ENCODE assay signal across 21 cellular contexts in genomic region chr14:65723348-65723747, GRCh38.
DNase-seq lines count a peak whose midpoint lies in the region; ATAC-seq and TF ChIP-seq lines count a peak whose summit lies in the region.
"Had no signal": no experiment of that assay in that cellular context is flagged by ENCODE, and none has a peak within 500 bp of the region (broad histone marks: within the 10 kb centered on the region; RNA-seq: fewer than 3 reads in every experiment).

No MANE protein-coding gene starts in this region.

- no peaks in the 10 kb centered on the region for H3K27me3 ChIP-seq in CD4-positive, alpha-beta memory T cell (ENCODE audit: insufficient read depth, low read length)
- H3K27me3 ChIP-seq in vagina = no peaks in the 10 kb centered on the region
- H3K27me3 ChIP-seq: brain microvascular endothelial cell, colonic mucosa, neutrophil, SJCRH30, suprapubic skin had no signal

- TF ChIP-seq POLR2A in vagina (IDR thresholded peaks at IDR 0.05) = no peak

- no peaks in the 10 kb centered on the region for H3K9me3 ChIP-seq in CD4-positive, alpha-beta memory T cell (ENCODE audit: control insufficient read depth in 1 of 2, low read length in 2 of 2)
- H3K9me3 ChIP-seq in OCI-LY7 (ENCODE audit: low read length) (peaks cover 29% of the 10 kb centered on the region), vagina (no peaks in the 10 kb centered on the region)
- H3K9me3 ChIP-seq: colonic mucosa, neutrophil, prostate gland, SJCRH30 had no signal

- H4K20me1 ChIP-seq in OCI-LY7 (ENCODE audit: insufficient read depth, low read length) = no peaks in the 10 kb centered on the region

- no peak overlapping the region for H2AFZ ChIP-seq in OCI-LY7 (ENCODE audit: low read length)
- H2AFZ ChIP-seq: PC-9 had no signal

- H3K27ac ChIP-seq in CD4-positive, alpha-beta memory T cell (ENCODE audit: low read depth, low read length) = no peak overlapping the region
- H3K27ac ChIP-seq in OCI-LY7 (ENCODE audit: low read depth, low read length, poor library complexity, severe bottlenecking) (peak overlapping the region; percentile 70), vagina (no peak overlapping the region)
- H3K27ac ChIP-seq: brain microvascular endothelial cell, colonic mucosa, neutrophil, PC-9, prostate gland, SJCRH30, suprapubic skin, VCaP had no signal

- no peaks in the 10 kb centered on the region for H3K36me3 ChIP-seq in CD4-positive, alpha-beta memory T cell (ENCODE audit: insufficient read depth, low read length)
- H3K36me3 ChIP-seq in OCI-LY7 (ENCODE audit: insufficient read depth, low read length) (peaks cover 96% of the 10 kb centered on the region), vagina (peaks cover 0 to 9% of the 10 kb centered on the region in 2 donors)
- H3K36me3 ChIP-seq: brain microvascular endothelial cell, colonic mucosa, neutrophil, prostate gland, SJCRH30 had no signal

- H3K4me1 Mint-ChIP-seq in CD4-positive, alpha-beta memory T cell = peaks cover 9 to 35% (median 26%) of the 10 kb centered on the region in 4 donors
- peaks cover 16% of the 10 kb centered on the region for H3K4me1 Mint-ChIP-seq in activated naive CD8-positive, alpha-beta T cell treated with anti-CD3 and anti-CD28 coated beads, Interleukin-2, amount 50 U/mL, for 24 hours

- intact Hi-C loops in CD4-positive, alpha-beta memory T cell (cut with micrococcal nuclease) = no loop called here
- intact Hi-C loops in OCI-LY7 (cut with micrococcal nuclease; ENCODE audit: unreplicated experiment) (no loop called here), vagina (cut with DNase I) (no loop called here)

- no peak for ATAC-seq in activated naive CD8-positive, alpha-beta T cell treated with anti-CD3 and anti-CD28 coated beads, Interleukin-2, amount 50 U/mL, for 24 hours
- no peak for ATAC-seq in HG02759 (IDR thresholded peaks at IDR 0.05; ENCODE audit: unreplicated experiment)
- ATAC-seq: T-helper 17 cell had no signal

- TF ChIP-seq CTCF in GM12865 (IDR thresholded peaks at IDR 0.05; ENCODE audit: insufficient read depth, low read depth, low read length, missing control alignments) (no peak), OCI-LY7 (conservative IDR thresholded peaks at IDR 0.05; ENCODE audit: low read length) (no peak), vagina (IDR thresholded peaks at IDR 0.05) (no peak)

- H3K4me2 ChIP-seq in OCI-LY7 (ENCODE audit: low read length) = peak overlapping the region; percentile 54
- H3K4me2 ChIP-seq: PC-9 had no signal

- BruUV-seq in OCI-LY7 (replicated peaks; lab: Mats Ljungman, UMichigan) = no TSS peak

- peaks cover 1 to 12% (median 6%) of the 10 kb centered on the region in 8 donors for H3K9me3 Mint-ChIP-seq in CD4-positive, alpha-beta memory T cell
- H3K9me3 Mint-ChIP-seq in activated naive CD8-positive, alpha-beta T cell treated with anti-CD3 and anti-CD28 coated beads, Interleukin-2, amount 50 U/mL, for 24 hours = peaks cover 18% of the 10 kb centered on the region
- H3K9me3 Mint-ChIP-seq: activated T-cell treated with anti-CD3 and anti-CD28 coated beads, Interleukin-2, amount 50 U/mL, for 24 hours had no signal

- H3K27me3 Mint-ChIP-seq in CD4-positive, alpha-beta memory T cell = no peaks in the 10 kb centered on the region
- H3K27me3 Mint-ChIP-seq in activated naive CD8-positive, alpha-beta T cell treated with anti-CD3 and anti-CD28 coated beads, Interleukin-2, amount 50 U/mL, for 24 hours = no peaks in the 10 kb centered on the region
- H3K27me3 Mint-ChIP-seq: activated T-cell treated with anti-CD3 and anti-CD28 coated beads, Interleukin-2, amount 50 U/mL, for 24 hours; T-helper 17 cell had no signal

- H3K4me3 ChIP-seq in CD4-positive, alpha-beta memory T cell (ENCODE audit: low read length in 2 of 2) = no peak overlapping the region
- H3K4me3 ChIP-seq in GM12865 (ENCODE audit: low read depth, low read length) (no peak overlapping the region), OCI-LY7 (ENCODE audit: low read depth, low read length, poor library complexity, severe bottlenecking) (peak overlapping the region; percentile 30), vagina (no peak overlapping the region)
- H3K4me3 ChIP-seq: colonic mucosa, PC-9, prostate gland, SJCRH30, suprapubic skin had no signal

- DNase-seq in CD4-positive, alpha-beta memory T cell = no peak
- DNase-seq in GM12865 (ENCODE audit: low read depth) = peak; percentile 61
- peak; percentile 55 for DNase-seq in OCI-LY7 (ENCODE audit: low spot score)
- no peak for DNase-seq in activated naive CD8-positive, alpha-beta T cell treated with anti-CD3 and anti-CD28 coated beads, Interleukin-2, amount 50 U/mL, for 24 hours
- no peak for DNase-seq in mesenteric fat pad (ENCODE audit: low spot score)
- DNase-seq in vagina (ENCODE audit: extremely low spot score in 2 of 2) = no peak
- DNase-seq: activated CD4-positive, alpha-beta T cell treated with anti-CD3 and anti-CD28 coated beads, Interleukin-2, amount 50 U/mL, for 48 hours; activated T-cell treated with anti-CD3 and anti-CD28 coated beads, Interleukin-2, amount 50 U/mL, for 24 hours; brain microvascular endothelial cell; colonic mucosa; NCI-H1092 treated with DMSO at 0.1 percent for 48 hours; NCI-H2081; NCI-H82; PC-9; SJCRH30; T-helper 17 cell had no signal

- no peaks in the 10 kb centered on the region for H3K9me2 ChIP-seq in OCI-LY7 (ENCODE audit: insufficient read depth, low read length)

- peaks cover 17% of the 10 kb centered on the region; the same call in 1 of the 2 replicates for H3K79me2 ChIP-seq in OCI-LY7 (ENCODE audit: insufficient read depth, low read depth, low read length)

- peaks cover 17% of the 10 kb centered on the region for H3K4me1 ChIP-seq in CD4-positive, alpha-beta memory T cell (ENCODE audit: insufficient read depth, low read length)
- H3K4me1 ChIP-seq in OCI-LY7 (ENCODE audit: insufficient read depth, low read length, poor library complexity, severe bottlenecking) (peaks cover 29% of the 10 kb centered on the region), vagina (no peaks in the 10 kb centered on the region)
- H3K4me1 ChIP-seq: colonic mucosa, prostate gland, SJCRH30, suprapubic skin had no signal

- peak overlapping the region in 6 of 7 donors; percentile 20 to 78 (median 44) for H3K27ac Mint-ChIP-seq in CD4-positive, alpha-beta memory T cell
- H3K27ac Mint-ChIP-seq in activated naive CD8-positive, alpha-beta T cell treated with anti-CD3 and anti-CD28 coated beads, Interleukin-2, amount 50 U/mL, for 24 hours = no peak overlapping the region
- H3K27ac Mint-ChIP-seq: activated T-cell treated with anti-CD3 and anti-CD28 coated beads, Interleukin-2, amount 50 U/mL, for 24 hours; T-helper 17 cell had no signal

- peak overlapping the region in 1 of 8 donors; percentile 15 for H3K4me3 Mint-ChIP-seq in CD4-positive, alpha-beta memory T cell
- H3K4me3 Mint-ChIP-seq in activated naive CD8-positive, alpha-beta T cell treated with anti-CD3 and anti-CD28 coated beads, Interleukin-2, amount 50 U/mL, for 24 hours = peak overlapping the region; percentile 1
- H3K4me3 Mint-ChIP-seq: activated T-cell treated with anti-CD3 and anti-CD28 coated beads, Interleukin-2, amount 50 U/mL, for 24 hours; T-helper 17 cell had no signal

- CTCF ChIA-PET in CD4-positive, alpha-beta memory T cell (lab: Charles Lee; ENCODE audit: partially characterized antibody) = no interaction called here
- CTCF ChIA-PET in OCI-LY7 (lab: Charles Lee; ENCODE audit: unreplicated experiment) = no interaction called here

- peaks cover 65 to 71% of the 10 kb centered on the region in 2 donors for H3K36me3 Mint-ChIP-seq in CD4-positive, alpha-beta memory T cell
- H3K36me3 Mint-ChIP-seq in activated naive CD8-positive, alpha-beta T cell treated with anti-CD3 and anti-CD28 coated beads, Interleukin-2, amount 50 U/mL, for 24 hours (ENCODE audit: low read depth) = peaks cover 66% of the 10 kb centered on the region

- POLR2A ChIA-PET in CD4-positive, alpha-beta memory T cell (lab: Charles Lee; ENCODE audit: partially characterized antibody) = no interaction called here
- POLR2A ChIA-PET in OCI-LY7 (lab: Charles Lee) = interaction anchor here (0.7 to 1.0 kb wide), 2 partner anchors 32 to 382 kb away, joined by 3 to 4 read pairs; no protein-coding TSS in a partner anchor

Comparison
In these comparisons a context has a peak if more than half of its experiments do, and no peak if none do; other contexts are left out.
1. DNase-seq: peak in GM12865 (single experiment) and OCI-LY7 (single experiment); none in CD4-positive, alpha-beta memory T cell (0 of 5), activated naive CD8-positive, alpha-beta T cell treated with anti-CD3 and anti-CD28 coated beads, Interleukin-2, amount 50 U/mL, for 24 hours (single experiment), mesenteric fat pad (single experiment) and vagina (0 of 2).